1 cellular context compared by ENCODE assay signal in the genomic region with DNA sequence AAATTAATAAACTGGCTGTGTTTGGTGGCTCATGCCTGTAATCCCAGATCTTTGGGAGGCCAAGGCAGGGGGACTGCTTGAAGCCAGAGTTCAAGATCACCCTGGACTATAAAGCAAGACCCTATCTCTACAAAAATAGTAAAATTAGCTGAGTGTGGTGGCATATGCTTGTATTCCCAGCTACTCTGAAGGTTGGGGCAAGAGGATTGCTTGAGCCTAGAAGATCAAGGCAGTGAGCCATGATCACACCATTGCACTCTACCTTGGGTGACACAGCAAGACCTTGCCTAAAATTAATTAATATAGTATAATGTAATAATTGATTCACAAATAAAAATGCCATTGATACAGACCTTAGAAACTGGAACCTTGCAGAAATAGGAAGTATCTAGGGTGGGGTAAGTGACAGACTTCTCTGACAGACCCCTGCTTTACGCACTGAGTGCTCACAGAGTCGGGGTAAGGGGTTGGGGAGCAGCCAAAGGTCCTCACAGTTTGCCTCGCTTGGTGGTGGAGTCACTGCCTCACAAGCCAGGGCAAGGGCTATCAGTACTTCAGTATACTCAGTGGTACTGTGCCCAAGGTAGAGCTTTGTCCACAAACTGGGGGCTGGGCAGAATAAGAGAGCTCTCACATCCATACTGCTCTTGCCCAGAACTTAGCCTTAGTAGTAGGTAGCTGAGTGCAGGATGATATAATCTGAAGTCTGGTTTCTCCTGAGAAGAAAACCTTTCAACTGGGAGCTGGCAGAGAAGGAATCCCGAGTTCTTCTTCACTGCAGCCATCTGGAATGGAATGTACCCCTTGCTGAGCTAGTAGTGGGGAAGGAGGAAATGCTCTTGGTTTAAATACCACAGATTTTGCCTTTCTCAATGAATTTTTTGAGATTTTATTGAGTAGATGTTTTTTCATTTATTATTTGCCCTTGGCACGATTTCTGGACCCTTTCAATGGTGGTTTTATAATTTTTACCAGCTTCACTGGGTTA.
TF ChIP-seq lines count a peak whose summit lies in the region.

No MANE protein-coding gene starts in this region.

TF ChIP-seq in GM23338, 12 proteins besides CTCF, POLR2A, EP300 and RAD21:
- TF ChIP-seq NANOG (IDR thresholded peaks at IDR 0.05; ENCODE audit: borderline replicate concordance) (peak; percentile 32; the same call in 1 of the 2 replicates), STAT1 (IDR thresholded peaks at IDR 0.05; ENCODE audit: unreplicated experiment) (no peak), JUNB (IDR thresholded peaks at IDR 0.05; ENCODE audit: unreplicated experiment) (no peak)
- TF ChIP-seq, protein P1, sequence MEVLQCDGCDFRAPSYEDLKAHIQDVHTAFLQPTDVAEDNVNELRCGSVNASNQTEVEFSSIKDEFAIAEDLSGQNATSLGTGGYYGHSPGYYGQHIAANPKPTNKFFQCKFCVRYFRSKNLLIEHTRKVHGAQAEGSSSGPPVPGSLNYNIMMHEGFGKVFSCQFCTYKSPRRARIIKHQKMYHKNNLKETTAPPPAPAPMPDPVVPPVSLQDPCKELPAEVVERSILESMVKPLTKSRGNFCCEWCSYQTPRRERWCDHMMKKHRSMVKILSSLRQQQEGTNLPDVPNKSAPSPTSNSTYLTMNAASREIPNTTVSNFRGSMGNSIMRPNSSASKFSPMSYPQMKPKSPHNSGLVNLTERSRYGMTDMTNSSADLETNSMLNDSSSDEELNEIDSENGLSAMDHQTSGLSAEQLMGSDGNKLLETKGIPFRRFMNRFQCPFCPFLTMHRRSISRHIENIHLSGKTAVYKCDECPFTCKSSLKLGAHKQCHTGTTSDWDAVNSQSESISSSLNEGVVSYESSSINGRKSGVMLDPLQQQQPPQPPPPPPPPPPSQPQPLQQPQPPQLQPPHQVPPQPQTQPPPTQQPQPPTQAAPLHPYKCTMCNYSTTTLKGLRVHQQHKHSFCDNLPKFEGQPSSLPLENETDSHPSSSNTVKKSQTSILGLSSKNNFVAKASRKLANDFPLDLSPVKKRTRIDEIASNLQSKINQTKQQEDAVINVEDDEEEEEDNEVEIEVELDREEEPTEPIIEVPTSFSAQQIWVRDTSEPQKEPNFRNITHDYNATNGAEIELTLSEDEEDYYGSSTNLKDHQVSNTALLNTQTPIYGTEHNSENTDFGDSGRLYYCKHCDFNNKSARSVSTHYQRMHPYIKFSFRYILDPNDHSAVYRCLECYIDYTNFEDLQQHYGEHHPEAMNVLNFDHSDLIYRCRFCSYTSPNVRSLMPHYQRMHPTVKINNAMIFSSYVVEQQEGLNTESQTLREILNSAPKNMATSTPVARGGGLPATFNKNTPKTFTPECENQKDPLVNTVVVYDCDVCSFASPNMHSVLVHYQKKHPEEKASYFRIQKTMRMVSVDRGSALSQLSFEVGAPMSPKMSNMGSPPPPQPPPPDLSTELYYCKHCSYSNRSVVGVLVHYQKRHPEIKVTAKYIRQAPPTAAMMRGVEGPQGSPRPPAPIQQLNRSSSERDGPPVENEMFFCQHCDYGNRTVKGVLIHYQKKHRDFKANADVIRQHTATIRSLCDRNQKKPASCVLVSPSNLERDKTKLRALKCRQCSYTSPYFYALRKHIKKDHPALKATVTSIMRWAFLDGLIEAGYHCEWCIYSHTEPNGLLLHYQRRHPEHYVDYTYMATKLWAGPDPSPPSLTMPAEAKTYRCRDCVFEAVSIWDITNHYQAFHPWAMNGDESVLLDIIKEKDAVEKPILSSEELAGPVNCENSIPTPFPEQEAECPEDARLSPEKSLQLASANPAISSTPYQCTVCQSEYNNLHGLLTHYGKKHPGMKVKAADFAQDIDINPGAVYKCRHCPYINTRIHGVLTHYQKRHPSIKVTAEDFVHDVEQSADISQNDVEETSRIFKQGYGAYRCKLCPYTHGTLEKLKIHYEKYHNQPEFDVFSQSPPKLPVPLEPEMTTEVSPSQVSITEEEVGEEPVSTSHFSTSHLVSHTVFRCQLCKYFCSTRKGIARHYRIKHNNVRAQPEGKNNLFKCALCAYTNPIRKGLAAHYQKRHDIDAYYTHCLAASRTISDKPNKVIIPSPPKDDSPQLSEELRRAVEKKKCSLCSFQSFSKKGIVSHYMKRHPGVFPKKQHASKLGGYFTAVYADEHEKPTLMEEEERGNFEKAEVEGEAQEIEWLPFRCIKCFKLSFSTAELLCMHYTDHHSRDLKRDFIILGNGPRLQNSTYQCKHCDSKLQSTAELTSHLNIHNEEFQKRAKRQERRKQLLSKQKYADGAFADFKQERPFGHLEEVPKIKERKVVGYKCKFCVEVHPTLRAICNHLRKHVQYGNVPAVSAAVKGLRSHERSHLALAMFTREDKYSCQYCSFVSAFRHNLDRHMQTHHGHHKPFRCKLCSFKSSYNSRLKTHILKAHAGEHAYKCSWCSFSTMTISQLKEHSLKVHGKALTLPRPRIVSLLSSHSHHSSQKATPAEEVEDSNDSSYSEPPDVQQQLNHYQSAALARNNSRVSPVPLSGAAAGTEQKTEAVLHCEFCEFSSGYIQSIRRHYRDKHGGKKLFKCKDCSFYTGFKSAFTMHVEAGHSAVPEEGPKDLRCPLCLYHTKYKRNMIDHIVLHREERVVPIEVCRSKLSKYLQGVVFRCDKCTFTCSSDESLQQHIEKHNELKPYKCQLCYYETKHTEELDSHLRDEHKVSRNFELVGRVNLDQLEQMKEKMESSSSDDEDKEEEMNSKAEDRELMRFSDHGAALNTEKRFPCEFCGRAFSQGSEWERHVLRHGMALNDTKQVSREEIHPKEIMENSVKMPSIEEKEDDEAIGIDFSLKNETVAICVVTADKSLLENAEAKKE (CRISPR knock-in tag; IDR thresholded peaks at IDR 0.05), result peak; percentile 94
TF ChIP-seq in GM23338: peak in this region for 2.
